9 cellular contexts compared by ENCODE assay signal in the genomic region with DNA sequence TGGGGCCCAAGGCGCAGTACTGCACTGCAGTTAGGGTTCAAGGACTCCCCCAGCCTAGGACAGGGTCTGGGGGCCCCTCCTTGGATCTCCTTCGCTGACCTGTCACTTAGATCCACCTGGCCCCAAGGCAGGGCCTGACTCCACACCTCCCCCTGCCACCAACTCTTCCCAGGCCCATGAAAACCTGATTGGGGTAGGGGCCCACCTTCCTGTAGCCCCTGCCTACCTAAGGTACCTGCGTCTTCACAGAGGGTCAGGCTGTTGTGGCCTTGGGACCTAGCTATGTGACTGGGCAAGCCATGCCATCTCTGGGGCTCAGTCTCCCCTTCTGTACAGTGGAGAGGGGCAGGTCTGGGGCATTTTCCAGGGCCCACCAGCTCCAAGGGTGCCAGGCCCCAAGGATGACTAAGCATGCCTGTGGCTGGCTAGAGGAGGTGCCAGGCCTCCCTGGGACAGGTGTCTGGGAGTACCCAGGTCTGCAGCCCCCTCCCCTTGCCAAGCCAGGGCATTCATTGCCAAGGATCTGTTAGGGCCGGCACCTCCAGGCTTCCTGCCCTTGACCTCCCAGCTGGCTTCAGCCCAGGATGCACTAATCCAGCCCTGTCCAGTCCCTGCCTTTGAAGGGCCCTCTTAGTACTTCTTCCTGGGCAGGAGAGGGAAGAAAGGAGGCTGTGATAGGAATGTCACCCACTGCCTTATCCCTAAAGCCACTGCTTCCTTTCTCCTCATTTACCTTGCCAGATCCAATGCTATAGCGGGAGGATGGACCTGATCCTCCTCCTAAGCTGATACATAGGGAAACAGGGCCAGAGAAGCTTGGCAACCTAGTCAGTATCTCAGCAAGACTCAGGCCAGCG. TPM values are rescaled to one million over a fixed set of nuclear protein-coding genes. Genes with fewer than 3 reads are reported as not detected.
DNase-seq lines count a peak whose midpoint lies in the region; ATAC-seq, FAIRE-seq and TF ChIP-seq lines count a peak whose summit lies in the region.
"Had no signal": no experiment of that assay in that cellular context is flagged by ENCODE, and none has a peak within 500 bp of the region (broad histone marks: within the 10 kb centered on the region; RNA-seq: fewer than 3 reads in every experiment).

No MANE protein-coding gene starts in this region.

- CTCF ChIA-PET in activated naive CD4-positive, alpha-beta T cell treated with anti-CD3 and anti-CD28 coated beads for 36 hours (lab: Charles Lee) = interaction anchor here (1.3 kb wide), 1 partner anchor 16 kb away, joined by 3 read pairs; no protein-coding TSS in a partner anchor
- CTCF ChIA-PET in HepG2 (lab: Yijun Ruan, JAX; ENCODE audit: low intra/inter-chr PET ratio, low total read pairs) = no interaction called here

- BruUV-seq in HepG2 (replicated peaks; lab: Mats Ljungman, UMichigan) = TSS peak; percentile 50

- peak overlapping the region; percentile 61 to 72 (median 66); a peak in 5 of 6 replicates for H3K4me3 ChIP-seq in HepG2 (replicated peaks in 1 of 3; ENCODE audit: insufficient read depth in 1 of 3, low read depth in 2 of 3, low read length in 3 of 3)
- peak overlapping the region; percentile 71 for H3K4me3 ChIP-seq in upper lobe of right lung

- no peaks in the 10 kb centered on the region for H3K79me2 ChIP-seq in HepG2 (ENCODE audit: insufficient read depth, low read length)

- H3K27ac ChIP-seq in HepG2 (ENCODE audit: extremely low read length, insufficient read depth, low read length) (no peak overlapping the region), upper lobe of right lung (peak overlapping the region; percentile 24)

- WGBS in HepG2 (ENCODE audit: low lambda C conversion rate) = 86% methylated on average over 2 of the region's 6 CpGs

- DNase-seq in activated naive CD4-positive, alpha-beta T cell treated with anti-CD3 and anti-CD28 coated beads for 36 hours = no peak
- no peak for DNase-seq in activated naive CD4-positive, alpha-beta T cell treated with Interleukin-2 at 50 U/mL for 16 hours
- DNase-seq in astrocyte of the hippocampus (ENCODE audit: low read depth, low spot score) = peak; percentile 59
- DNase-seq in HepG2 (ENCODE audit: low spot score) = no peak
- no peak for DNase-seq in upper lobe of right lung
- no peak for DNase-seq in RPMI8226
- DNase-seq: activated CD4-positive, alpha-beta T cell treated with anti-CD3 and anti-CD28 coated beads, Interleukin-2, amount 50 U/mL, for 1 hour had no signal

- TF ChIP-seq POLR2A in HepG2 (IDR thresholded peaks at IDR 0.05; ENCODE audit: insufficient read depth in 1 of 2, low read depth in 2 of 2, low read length in 2 of 2) = no peak

- H3K27me3 Mint-ChIP-seq in activated naive CD4-positive, alpha-beta T cell treated with anti-CD3 and anti-CD28 coated beads for 36 hours (ENCODE audit: low read depth) = no peaks in the 10 kb centered on the region

- no peaks in the 10 kb centered on the region for H3K9me3 Mint-ChIP-seq in activated naive CD4-positive, alpha-beta T cell treated with anti-CD3 and anti-CD28 coated beads for 36 hours

- no peaks in the 10 kb centered on the region for H4K20me1 ChIP-seq in HepG2 (ENCODE audit: insufficient read depth, low read length)

- H3K27me3 ChIP-seq in HepG2 (ENCODE audit: control insufficient read depth in 1 of 2, insufficient read depth in 2 of 2, low read length in 2 of 2) = no peaks in the 10 kb centered on the region
- H3K27me3 ChIP-seq in upper lobe of right lung = no peaks in the 10 kb centered on the region

- H3K27ac Mint-ChIP-seq in activated naive CD4-positive, alpha-beta T cell treated with anti-CD3 and anti-CD28 coated beads for 36 hours = no peak overlapping the region

- H2AFZ ChIP-seq in HepG2 (ENCODE audit: low read length) = no peak overlapping the region

- POLR2A ChIA-PET in HepG2 (lab: Yijun Ruan, JAX) = interaction anchor here (1.0 kb wide), 1 partner anchor 87 kb away, joined by 3 read pairs; no protein-coding TSS in a partner anchor

- H3K4me2 ChIP-seq in HepG2 (ENCODE audit: low read depth, low read length) = peak overlapping the region; percentile 77

- intact Hi-C loops in activated naive CD4-positive, alpha-beta T cell treated with anti-CD3 and anti-CD28 coated beads for 36 hours (cut with micrococcal nuclease) = loop anchor here (2.0 to 5.0 kb wide), 2 partner anchors 243 to 346 kb away; a partner anchor contains a TSS
- intact Hi-C loops in HepG2 (cut with micrococcal nuclease; ENCODE audit: unreplicated experiment) (no loop called here), upper lobe of right lung (cut with DNase I) (no loop called here)

- no peak for TF ChIP-seq RAD21 in HepG2 (CRISPR knock-in tag; IDR thresholded peaks at IDR 0.05)

- FAIRE-seq in HepG2 (lab: Jason Lieb, UNC) = no peak

- no peak for TF ChIP-seq CTCF in HepG2 (CRISPR knock-in tag; IDR thresholded peaks at IDR 0.05)
- no peak for TF ChIP-seq CTCF in upper lobe of right lung (IDR thresholded peaks at IDR 0.05)

- peak; percentile 12 for ATAC-seq in HepG2
- ATAC-seq in upper lobe of right lung = no peak
- no peak for ATAC-seq in HG03175 (IDR thresholded peaks at IDR 0.05; ENCODE audit: unreplicated experiment)
- no peak for ATAC-seq in HG03565 (IDR thresholded peaks at IDR 0.05; ENCODE audit: unreplicated experiment)

- peaks cover 18% of the 10 kb centered on the region for H3K4me1 ChIP-seq in HepG2 (ENCODE audit: insufficient read depth, low read length)
- H3K4me1 ChIP-seq in upper lobe of right lung = peaks cover 16% of the 10 kb centered on the region

- peak overlapping the region; percentile 46 for H3K9ac ChIP-seq in HepG2 (ENCODE audit: insufficient read depth, low read depth, low read length)

- TF ChIP-seq EP300 in HepG2 (IDR thresholded peaks at IDR 0.05; ENCODE audit: low read depth in 2 of 2, low read length in 2 of 2) = no peak
- TF ChIP-seq EP300 in HepG2 (CRISPR knock-in tag; IDR thresholded peaks at IDR 0.05; ENCODE audit: borderline replicate concordance) = no peak

- in situ Hi-C loops in HepG2 (cut with HindIII; ENCODE audit: extremely low pct_ligation_motif_present, low pct_unique_long_range_greater_than_20kb) = no loop called here

- peaks cover 10% of the 10 kb centered on the region for H3K4me1 Mint-ChIP-seq in activated naive CD4-positive, alpha-beta T cell treated with anti-CD3 and anti-CD28 coated beads for 36 hours (ENCODE audit: low read depth)

- H3K9me3 ChIP-seq in HepG2 (ENCODE audit: low read length) (no peaks in the 10 kb centered on the region), upper lobe of right lung (no peaks in the 10 kb centered on the region)

- H3K36me3 Mint-ChIP-seq in activated naive CD4-positive, alpha-beta T cell treated with anti-CD3 and anti-CD28 coated beads for 36 hours (ENCODE audit: low read depth) = peaks cover 5% of the 10 kb centered on the region

- H3K36me3 ChIP-seq in HepG2 (replicated peaks in 1 of 2; ENCODE audit: control insufficient read depth in 1 of 2, insufficient read depth in 2 of 2, low read length in 2 of 2) (no peaks in the 10 kb centered on the region), upper lobe of right lung (no peaks in the 10 kb centered on the region)

- peak overlapping the region; percentile 78 for H3K4me3 Mint-ChIP-seq in activated naive CD4-positive, alpha-beta T cell treated with anti-CD3 and anti-CD28 coated beads for 36 hours

RNA-seq across cellular contexts. Expression of a gene that starts 1.3 kb away (rescaled TPM):
- 1 to 10 TPM; 7.9 to 9.2 TPM for total RNA-seq in activated naive CD4-positive, alpha-beta T cell treated with anti-CD3 and anti-CD28 coated beads for 36 hours
- 8.2 and 8.9 TPM in 2 replicates for total RNA-seq in HepG2 (2016; rRNA removed; fragmentation: Illumina TruSeq; extraction: Trizol)
- 4.6 and 5.6 TPM in 2 replicates for total RNA-seq in HepG2 (2016; cell fraction: cytosol; rRNA removed; fragmentation: Illumina TruSeq; extraction: Trizol; ENCODE audit: low read depth)
- 6.7 and 8.6 TPM in 2 replicates for total RNA-seq in HepG2 (2016; cell fraction: insoluble cytoplasmic fraction; rRNA removed; fragmentation: Illumina TruSeq; extraction: Trizol)
- 16.3 and 16.4 TPM in 2 replicates for total RNA-seq in HepG2 (2016; cell fraction: membrane; rRNA removed; fragmentation: Illumina TruSeq; extraction: Trizol)
- 6.6 TPM in 2 replicates for total RNA-seq in HepG2 (2016; cell fraction: nucleus; rRNA removed; fragmentation: Illumina TruSeq; extraction: Trizol)
- 18.8 and 22.5 TPM in 2 replicates for polyA plus RNA-seq in HepG2 (2011; rRNA removed)
- 12.2 and 13.7 TPM in 2 replicates for polyA plus RNA-seq in HepG2 (2011; cell fraction: cytosol; rRNA removed)
- 28.7 and 31.1 TPM in 2 replicates for polyA plus RNA-seq in HepG2 (2011; cell fraction: nucleus; rRNA removed)
- polyA plus RNA-seq in HepG2 (2012) = 8.3 and 10.9 TPM in 2 replicates
- 7.5 and 8.7 TPM in 2 replicates for polyA plus RNA-seq in HepG2 (2016; cell fraction: cytosol; fragmentation: Illumina TruSeq; extraction: Trizol; ENCODE audit: low read depth)
- 10.6 and 14.3 TPM in 2 replicates for polyA plus RNA-seq in HepG2 (2016; cell fraction: insoluble cytoplasmic fraction; fragmentation: Illumina TruSeq; extraction: Trizol; ENCODE audit: low read depth)
- 18.8 and 20.9 TPM in 2 replicates for polyA plus RNA-seq in HepG2 (2016; cell fraction: membrane; fragmentation: Illumina TruSeq; extraction: Trizol; ENCODE audit: low read depth)
- 14.4 and 15.5 TPM in 2 replicates for polyA plus RNA-seq in HepG2 (2016; cell fraction: nucleus; fragmentation: Illumina TruSeq; extraction: Trizol; ENCODE audit: insufficient read depth, low read depth)
- polyA minus RNA-seq in HepG2 (2011; rRNA and poly(A)+ RNA removed; ENCODE audit: low replicate concordance) = 36.5 and 57.3 TPM in 2 replicates
- polyA minus RNA-seq in HepG2 (2011; cell fraction: cytosol; rRNA and poly(A)+ RNA removed) = 10.0 and 11.6 TPM in 2 replicates
- polyA minus RNA-seq in HepG2 (2011; cell fraction: nucleus; rRNA and poly(A)+ RNA removed) = 4.1 and 4.8 TPM in 2 replicates
- total RNA-seq in upper lobe of right lung = 53.1 TPM

RNA-seq across cellular contexts. Expression of a gene that starts 57.0 kb away (rescaled TPM):
- under 1 TPM; 0.07 to 0.19 TPM for total RNA-seq in activated naive CD4-positive, alpha-beta T cell treated with anti-CD3 and anti-CD28 coated beads for 36 hours
- total RNA-seq in HepG2 (2016; rRNA removed; fragmentation: Illumina TruSeq; extraction: Trizol) (0.08 and 0.15 TPM in 2 replicates), upper lobe of right lung (231 TPM)
- not detected in 2 replicates for total RNA-seq in HepG2 (2016; cell fraction: cytosol; rRNA removed; fragmentation: Illumina TruSeq; extraction: Trizol; ENCODE audit: low read depth)
- total RNA-seq in HepG2 (2016; cell fraction: insoluble cytoplasmic fraction; rRNA removed; fragmentation: Illumina TruSeq; extraction: Trizol) = 0.12 and 0.15 TPM in 2 replicates
- total RNA-seq in HepG2 (2016; cell fraction: membrane; rRNA removed; fragmentation: Illumina TruSeq; extraction: Trizol) = 0.10 TPM in 1 of 2 replicates, not detected in the other
- total RNA-seq in HepG2 (2016; cell fraction: nucleus; rRNA removed; fragmentation: Illumina TruSeq; extraction: Trizol) = not detected in 2 replicates
- 0.37 and 0.46 TPM in 2 replicates for polyA plus RNA-seq in HepG2 (2011; rRNA removed)
- polyA plus RNA-seq in HepG2 (2011; cell fraction: cytosol; rRNA removed) = 0.28 and 0.43 TPM in 2 replicates
- polyA plus RNA-seq in HepG2 (2011; cell fraction: nucleus; rRNA removed) = 0.21 and 0.71 TPM in 2 replicates
- polyA plus RNA-seq in HepG2 (2012) = 0.24 and 0.31 TPM in 2 replicates
- polyA plus RNA-seq in HepG2 (2016; cell fraction: cytosol; fragmentation: Illumina TruSeq; extraction: Trizol; ENCODE audit: low read depth) = 0.03 and 0.06 TPM in 2 replicates
- polyA plus RNA-seq in HepG2 (2016; cell fraction: insoluble cytoplasmic fraction; fragmentation: Illumina TruSeq; extraction: Trizol; ENCODE audit: low read depth) = 0.22 and 0.34 TPM in 2 replicates
- 0.05 and 0.07 TPM in 2 replicates for polyA plus RNA-seq in HepG2 (2016; cell fraction: membrane; fragmentation: Illumina TruSeq; extraction: Trizol; ENCODE audit: low read depth)
- polyA plus RNA-seq in HepG2 (2016; cell fraction: nucleus; fragmentation: Illumina TruSeq; extraction: Trizol; ENCODE audit: insufficient read depth, low read depth) = 0.33 TPM in 2 replicates
- 0.05 and 0.12 TPM in 2 replicates for polyA minus RNA-seq in HepG2 (2011; rRNA and poly(A)+ RNA removed; ENCODE audit: low replicate concordance)
- 0.62 TPM in 1 of 2 replicates, not detected in the other for polyA minus RNA-seq in HepG2 (2011; cell fraction: cytosol; rRNA and poly(A)+ RNA removed)
- not detected in 2 replicates for polyA minus RNA-seq in HepG2 (2011; cell fraction: nucleus; rRNA and poly(A)+ RNA removed)

Comparison
In these comparisons a context has a peak if more than half of its experiments do, and no peak if none do; other contexts are left out.
1. RNA of a gene that starts 57.0 kb away (total RNA-seq): 231 TPM in upper lobe of right lung (single experiment); 0.07 to 0.19 TPM in activated naive CD4-positive, alpha-beta T cell treated with anti-CD3 and anti-CD28 coated beads for 36 hours and 0.08 to 0.15 TPM in HepG2; every median in the first group is over 100 times any median in the second.